Comparison of ENCODE assay signal across 2 cellular contexts in the genomic region with DNA sequence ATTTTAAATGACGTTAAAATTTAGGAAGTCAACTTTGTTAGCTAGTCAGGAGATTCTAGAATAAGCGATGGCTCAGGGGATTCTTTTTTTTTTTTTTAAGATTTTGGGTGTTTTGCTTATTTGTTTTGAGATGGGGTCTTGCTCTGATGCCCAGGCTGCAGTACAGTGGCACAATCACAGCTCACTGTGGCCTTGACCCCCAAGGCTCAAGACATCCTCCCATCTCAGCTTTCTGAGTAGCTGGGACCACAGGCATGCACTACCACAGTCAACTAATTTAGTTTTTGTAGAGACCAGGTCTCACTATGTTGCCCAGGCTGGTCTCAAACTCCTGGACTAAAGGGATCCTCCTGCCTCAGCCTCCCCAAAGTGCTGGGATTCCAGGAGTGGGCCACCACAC.
TF ChIP-seq lines count a peak whose summit lies in the region.

No MANE protein-coding gene starts in this region.

TF ChIP-seq in HEK293, 187 proteins besides CTCF, POLR2A, EP300 and RAD21:
- TF ChIP-seq, protein P1, sequence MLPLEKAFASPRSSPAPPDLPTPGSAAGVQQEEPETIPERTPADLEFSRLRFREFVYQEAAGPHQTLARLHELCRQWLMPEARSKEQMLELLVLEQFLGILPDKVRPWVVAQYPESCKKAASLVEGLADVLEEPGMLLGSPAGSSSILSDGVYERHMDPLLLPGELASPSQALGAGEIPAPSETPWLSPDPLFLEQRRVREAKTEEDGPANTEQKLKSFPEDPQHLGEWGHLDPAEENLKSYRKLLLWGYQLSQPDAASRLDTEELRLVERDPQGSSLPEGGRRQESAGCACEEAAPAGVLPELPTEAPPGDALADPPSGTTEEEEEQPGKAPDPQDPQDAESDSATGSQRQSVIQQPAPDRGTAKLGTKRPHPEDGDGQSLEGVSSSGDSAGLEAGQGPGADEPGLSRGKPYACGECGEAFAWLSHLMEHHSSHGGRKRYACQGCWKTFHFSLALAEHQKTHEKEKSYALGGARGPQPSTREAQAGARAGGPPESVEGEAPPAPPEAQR (tag by site-specific recombination; IDR thresholded peaks at IDR 0.05) = no peak
- TF ChIP-seq ZNF768 (tag by site-specific recombination; IDR thresholded peaks at IDR 0.05) = no peak
- no peak for TF ChIP-seq ZNF585B (tag by site-specific recombination; IDR thresholded peaks at IDR 0.05)
- TF ChIP-seq ZNF707 (tag by site-specific recombination; IDR thresholded peaks at IDR 0.05) = no peak
- no peak for TF ChIP-seq ZNF433 (tag by site-specific recombination; IDR thresholded peaks at IDR 0.05; ENCODE audit: low read depth)
- TF ChIP-seq ZNF830 (tag by site-specific recombination; IDR thresholded peaks at IDR 0.05; ENCODE audit: low read depth) = no peak
- TF ChIP-seq HOXA7 (CRISPR knock-in tag; IDR thresholded peaks at IDR 0.05; ENCODE audit: borderline replicate concordance) = no peak
- TF ChIP-seq ZNF121 (tag by site-specific recombination; IDR thresholded peaks at IDR 0.05) = peak; percentile 63; the same call in 1 of the 2 replicates

TF ChIP-seq in K562, 482 proteins besides CTCF, POLR2A, EP300 and RAD21:
- TF ChIP-seq, protein P2, sequence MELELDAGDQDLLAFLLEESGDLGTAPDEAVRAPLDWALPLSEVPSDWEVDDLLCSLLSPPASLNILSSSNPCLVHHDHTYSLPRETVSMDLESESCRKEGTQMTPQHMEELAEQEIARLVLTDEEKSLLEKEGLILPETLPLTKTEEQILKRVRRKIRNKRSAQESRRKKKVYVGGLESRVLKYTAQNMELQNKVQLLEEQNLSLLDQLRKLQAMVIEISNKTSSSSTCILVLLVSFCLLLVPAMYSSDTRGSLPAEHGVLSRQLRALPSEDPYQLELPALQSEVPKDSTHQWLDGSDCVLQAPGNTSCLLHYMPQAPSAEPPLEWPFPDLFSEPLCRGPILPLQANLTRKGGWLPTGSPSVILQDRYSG (tag; conservative IDR thresholded peaks at IDR 0.05; ENCODE audit: low read depth) = no peak
- peak; percentile 29; the same call in 1 of the 2 replicates for TF ChIP-seq ZNF121 (CRISPR knock-in tag; conservative IDR thresholded peaks at IDR 0.05)
